28 cellular contexts compared by ENCODE assay signal in the genomic region with DNA sequence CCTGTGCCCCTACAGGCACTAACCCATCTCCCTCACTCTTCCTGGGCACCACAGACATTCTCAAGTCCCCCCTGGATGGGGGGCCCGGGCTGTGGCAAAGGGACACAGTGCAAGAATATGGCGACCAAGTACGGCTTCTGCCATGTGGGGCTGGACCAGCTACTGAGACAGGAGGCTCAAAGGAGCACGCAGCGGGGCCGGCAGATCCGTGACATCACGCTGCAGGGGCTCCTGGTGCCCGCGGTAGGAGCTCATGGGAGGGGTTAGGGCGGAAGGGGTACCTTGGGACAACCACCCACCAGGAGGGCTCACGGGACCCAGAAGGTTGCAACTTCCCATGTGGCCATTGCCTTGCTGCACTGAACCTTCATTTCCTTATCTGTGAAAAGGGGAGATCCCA.
"Had no signal": no experiment of that assay in that cellular context is flagged by ENCODE, and none has a peak within 500 bp of the region (broad histone marks: within the 10 kb centered on the region; RNA-seq: fewer than 3 reads in every experiment).

No MANE protein-coding gene starts in this region.

- H3K36me3 Mint-ChIP-seq: natural killer cell treated with Interleukin-12 subunit alpha and Interleukin-12 subunit beta and Interleukin-15 and Interleukin-18, amount 100 ng/mL, for 72 hours had no signal

- H3K9me3 Mint-ChIP-seq: naive thymus-derived CD8-positive, alpha-beta T cell; natural killer cell treated with Interleukin-12 subunit alpha and Interleukin-12 subunit beta and Interleukin-15 and Interleukin-18, amount 100 ng/mL, for 72 hours; nephron progenitor cell; neural crest cell; stimulated activated effector memory CD8-positive, alpha-beta T cell treated with anti-CD3 and anti-CD28 coated beads, Interleukin-12 subunit alpha, Interleukin-12 subunit beta, amount 100 ng/mL, for 72 hours; stimulated activated naive CD8-positive, alpha-beta T cell treated with anti-CD3 and anti-CD28 coated beads, Interleukin-15, Interleukin-2, amounts not matched to agents 100 ng/mL and 50 ng/mL, for 24 hours had no signal

- H3K27me3 Mint-ChIP-seq: naive thymus-derived CD8-positive, alpha-beta T cell; natural killer cell treated with Interleukin-12 subunit alpha and Interleukin-12 subunit beta and Interleukin-15 and Interleukin-18, amount 100 ng/mL, for 72 hours; progenitor cell of endocrine pancreas; stimulated activated naive B cell treated with anti-CD40 and anti-IgM and Interleukin-4, amounts not matched to agents 10 μg/mL and 1 μg/mL and 100 μg/mL, for 72 hours; stimulated activated naive CD8-positive, alpha-beta T cell treated with anti-CD3 and anti-CD28 coated beads, Interleukin-15, Interleukin-2, amounts not matched to agents 100 ng/mL and 50 ng/mL, for 24 hours had no signal

- ATAC-seq: naive thymus-derived CD8-positive, alpha-beta T cell; natural killer cell treated with Interleukin-12 subunit alpha and Interleukin-12 subunit beta and Interleukin-15 and Interleukin-18, amount 100 ng/mL, for 72 hours; psoas muscle; right cardiac atrium; right lobe of liver; stimulated activated effector memory CD8-positive, alpha-beta T cell treated with anti-CD3 and anti-CD28 coated beads, Interleukin-12 subunit alpha, Interleukin-12 subunit beta, amount 100 ng/mL, for 72 hours; stimulated activated naive B cell treated with anti-CD40 and anti-IgM and Interleukin-4, amounts not matched to agents 10 μg/mL and 1 μg/mL and 100 μg/mL, for 72 hours had no signal

- H3K9me3 ChIP-seq: ovary, psoas muscle, right lobe of liver, sigmoid colon, stomach, thoracic aorta, thyroid gland, tibial nerve, upper lobe of left lung had no signal

- H3K27ac ChIP-seq: ovary, parathyroid adenoma, psoas muscle, right lobe of liver, sigmoid colon, stomach, thoracic aorta, thyroid gland, tibial nerve, upper lobe of left lung had no signal

- H3K4me3 ChIP-seq: ovary, psoas muscle, right lobe of liver, sigmoid colon, stomach, thoracic aorta, thyroid gland, tibial nerve, upper lobe of left lung had no signal

- H3K36me3 ChIP-seq: ovary, right lobe of liver, sigmoid colon, thoracic aorta, thyroid gland had no signal

- H3K4me3 Mint-ChIP-seq: naive thymus-derived CD8-positive, alpha-beta T cell; natural killer cell treated with Interleukin-12 subunit alpha and Interleukin-12 subunit beta and Interleukin-15 and Interleukin-18, amount 100 ng/mL, for 72 hours; nephron progenitor cell; stimulated activated effector memory CD8-positive, alpha-beta T cell treated with anti-CD3 and anti-CD28 coated beads, Interleukin-12 subunit alpha, Interleukin-12 subunit beta, amount 100 ng/mL, for 72 hours; stimulated activated naive B cell treated with anti-CD40 and anti-IgM and Interleukin-4, amounts not matched to agents 10 μg/mL and 1 μg/mL and 100 μg/mL, for 72 hours; stimulated activated naive CD8-positive, alpha-beta T cell treated with anti-CD3 and anti-CD28 coated beads, Interleukin-15, Interleukin-2, amounts not matched to agents 100 ng/mL and 50 ng/mL, for 24 hours had no signal

- H3K9ac ChIP-seq: parathyroid adenoma had no signal

- H3K27ac Mint-ChIP-seq: naive thymus-derived CD8-positive, alpha-beta T cell; natural killer cell treated with Interleukin-12 subunit alpha and Interleukin-12 subunit beta and Interleukin-15 and Interleukin-18, amount 100 ng/mL, for 72 hours; nephron progenitor cell; progenitor cell of endocrine pancreas; stimulated activated effector memory CD8-positive, alpha-beta T cell treated with anti-CD3 and anti-CD28 coated beads, Interleukin-12 subunit alpha, Interleukin-12 subunit beta, amount 100 ng/mL, for 72 hours; stimulated activated naive B cell treated with anti-CD40 and anti-IgM and Interleukin-4, amounts not matched to agents 10 μg/mL and 1 μg/mL and 100 μg/mL, for 72 hours; stimulated activated naive CD8-positive, alpha-beta T cell treated with anti-CD3 and anti-CD28 coated beads, Interleukin-15, Interleukin-2, amounts not matched to agents 100 ng/mL and 50 ng/mL, for 24 hours had no signal

- H2AFZ ChIP-seq: parathyroid adenoma had no signal

- H3K27me3 ChIP-seq: ovary, right lobe of liver, sigmoid colon, stomach, thyroid gland, tibial nerve, upper lobe of left lung had no signal

- DNase-seq: naive thymus-derived CD8-positive, alpha-beta T cell; nephron progenitor cell; occipital lobe; ovary; posterior cingulate gyrus; psoas muscle; right lobe of liver; sigmoid colon; small intestine; stimulated activated CD4-positive, alpha-beta T cell treated with anti-CD3 and anti-CD28 coated beads, Interleukin-15, amount 100 ng/mL, for 24 hours; stimulated activated CD4-positive, alpha-beta T cell treated with anti-CD3 and anti-CD28 coated beads, Interleukin-2, amount 100 ng/mL, for 24 hours; stimulated activated CD4-positive, alpha-beta T cell treated with anti-CD3 and anti-CD28 coated beads, Interleukin-2, amount 100 ng/mL, for 48 hours; stimulated activated CD4-positive, alpha-beta T cell treated with anti-CD3 and anti-CD28 coated beads, Interleukin-4, amount 100 ng/mL, for 24 hours; stimulated activated naive B cell treated with anti-CD40 and anti-IgM and Interleukin-4, amounts not matched to agents 10 μg/mL and 1 μg/mL and 100 μg/mL, for 72 hours; stimulated activated naive CD4-positive, alpha-beta T cell treated with Interleukin-2 at 50 U/mL for 16 hours; stomach; thyroid gland; trophoblast cell; upper lobe of left lung had no signal
